In genomic region chr21:45363272-45363671, GRCh38 we compare ENCODE assay signal across 8 cellular contexts. TPM values are rescaled to one million over a fixed set of nuclear protein-coding genes. Genes with fewer than 3 reads are reported as not detected.
DNase-seq lines count a peak whose midpoint lies in the region; ATAC-seq, FAIRE-seq and TF ChIP-seq lines count a peak whose summit lies in the region.
"Not testable (repeated sequence)": the region's sequence is repeated elsewhere in the genome, so short reads cannot be mapped to it uniquely, and the experiment has no call there.

No MANE protein-coding gene starts in this region.

- not testable (repeated sequence) for H3K4me3 ChIP-seq in coronary artery; heart left ventricle; lower lobe of right lung; trophoblast cell (ENCODE audit: low read depth, low read length); stomach smooth muscle (ENCODE audit: low read length in 2 of 2); vagina

- H3K14ac ChIP-seq in trophoblast cell (ENCODE audit: low read length) = not testable (repeated sequence)

- peak; percentile 40 for FAIRE-seq in HTR-8/SVneo (lab: Jason Lieb, UNC)

- not testable (repeated sequence) for H3K4me1 Mint-ChIP-seq in activated CD4-positive, alpha-beta T cell treated with anti-CD3 and anti-CD28 coated beads, Interleukin-2, amount 10 ng/mL, durations not matched to agents 24 days and 14 days

- peak overlapping the region; percentile 77 for H2AK5ac ChIP-seq in trophoblast cell (ENCODE audit: low read length)

- 91 to 97% (median 95%) methylated on average over 13 to 19 of the region's 19 CpGs for WGBS in heart left ventricle, 4 donors
- no CpG with 5 or more reads among the region's 19 CpGs for WGBS in trophoblast cell (ENCODE audit: extremely low coverage, insufficient coverage, insufficient read length)

- H3K4ac ChIP-seq in trophoblast cell (ENCODE audit: low read depth, low read length) = peak overlapping the region; percentile 9

- peak overlapping the region; percentile 44 for H2BK5ac ChIP-seq in trophoblast cell (ENCODE audit: low read depth, low read length, poor library complexity)

- not testable (repeated sequence) for H3K23ac ChIP-seq in trophoblast cell (ENCODE audit: low read length)

- H3K27ac ChIP-seq in coronary artery (peak overlapping the region; percentile 95 to 99), heart left ventricle (peak overlapping the region; percentile 84 to 99 (median 94)), lower lobe of right lung (peak overlapping the region; percentile 86), stomach smooth muscle (ENCODE audit: low read length) (peak overlapping the region; percentile 79), vagina (peak overlapping the region; percentile 98)
- H3K27ac ChIP-seq in trophoblast cell (ENCODE audit: low read depth, low read length) = not testable (repeated sequence)

- not testable (repeated sequence) for H4K12ac ChIP-seq in trophoblast cell (ENCODE audit: low read depth, low read length)

- not testable (repeated sequence) for TF ChIP-seq CTCF in coronary artery (IDR thresholded peaks at IDR 0.05); heart left ventricle (IDR thresholded peaks at IDR 0.05); lower lobe of right lung (IDR thresholded peaks at IDR 0.05); vagina (IDR thresholded peaks at IDR 0.05)

- not testable (repeated sequence) for H3K79me2 ChIP-seq in trophoblast cell (ENCODE audit: control insufficient read depth, insufficient read depth, low read length, poor library complexity)

- H2BK120ac ChIP-seq in trophoblast cell (ENCODE audit: insufficient read depth, low read length, poor library complexity) = peak overlapping the region; percentile 90

- peaks cover 75% of the 10 kb centered on the region for H3K79me1 ChIP-seq in trophoblast cell (ENCODE audit: low read length)

- not testable (repeated sequence) for DNase-seq in HTR-8/SVneo (ENCODE audit: insufficient read length, low spot score); activated CD4-positive, alpha-beta T cell treated with anti-CD3 and anti-CD28 coated beads, Interleukin-2, amount 10 ng/mL, durations not matched to agents 24 days and 14 days; coronary artery (ENCODE audit: low spot score); trophoblast cell; vagina (ENCODE audit: extremely low spot score in 2 of 2)
- DNase-seq in heart left ventricle = peak in 3 of 5 donors; percentile 3 to 34 (median 23)
- DNase-seq in lower lobe of right lung = peak; percentile 24

- H3K27me3 Mint-ChIP-seq in activated CD4-positive, alpha-beta T cell treated with anti-CD3 and anti-CD28 coated beads, Interleukin-2, amount 10 ng/mL, durations not matched to agents 24 days and 14 days = not testable (repeated sequence)

- H3K27ac Mint-ChIP-seq in activated CD4-positive, alpha-beta T cell treated with anti-CD3 and anti-CD28 coated beads, Interleukin-2, amount 10 ng/mL, durations not matched to agents 24 days and 14 days = peak overlapping the region; percentile 25

- not testable (repeated sequence) for H3K4me3 Mint-ChIP-seq in activated CD4-positive, alpha-beta T cell treated with anti-CD3 and anti-CD28 coated beads, Interleukin-2, amount 10 ng/mL, durations not matched to agents 24 days and 14 days

- H2AFZ ChIP-seq in trophoblast cell (ENCODE audit: insufficient read depth, low read length, poor library complexity) = not testable (repeated sequence)

- TF ChIP-seq POLR2A in heart left ventricle (IDR thresholded peaks at IDR 0.05); vagina (IDR thresholded peaks at IDR 0.05): not testable (repeated sequence)

- peaks cover 2 to 68% (median 42%) of the 10 kb centered on the region in 12 donors for H3K4me1 ChIP-seq in heart left ventricle
- peaks cover 22% of the 10 kb centered on the region for H3K4me1 ChIP-seq in lower lobe of right lung
- peaks cover 62 to 70% of the 10 kb centered on the region in 2 experiments for H3K4me1 ChIP-seq in trophoblast cell (ENCODE audit: control insufficient read depth in 1 of 2, insufficient read depth in 2 of 2, low read length in 2 of 2)
- H3K4me1 ChIP-seq in stomach smooth muscle (ENCODE audit: control insufficient read depth, insufficient read depth, low read length) = peaks cover 24% of the 10 kb centered on the region
- H3K4me1 ChIP-seq in vagina = peaks cover 57% of the 10 kb centered on the region

- not testable (repeated sequence) for H3K36me3 ChIP-seq in heart left ventricle; lower lobe of right lung; trophoblast cell (ENCODE audit: control insufficient read depth in 1 of 2, insufficient read depth in 2 of 2, low read length in 2 of 2); stomach smooth muscle (ENCODE audit: control insufficient read depth in 2 of 2, insufficient read depth in 2 of 2, low read length in 2 of 2); vagina

- peak overlapping the region; percentile 84 for H4K91ac ChIP-seq in trophoblast cell (ENCODE audit: low read depth, low read length)

- H3K4me2 ChIP-seq in trophoblast cell (ENCODE audit: low read length) = not testable (repeated sequence)

- H3K9me3 ChIP-seq in heart left ventricle; lower lobe of right lung; trophoblast cell (ENCODE audit: insufficient read depth, low read depth, low read length); stomach smooth muscle (ENCODE audit: control insufficient read depth in 2 of 2, low read length in 2 of 2); vagina: not testable (repeated sequence)

- not testable (repeated sequence) for H3K9ac ChIP-seq in trophoblast cell (ENCODE audit: low read length); stomach smooth muscle (ENCODE audit: low read length in 2 of 2)

- H3K36me3 Mint-ChIP-seq in activated CD4-positive, alpha-beta T cell treated with anti-CD3 and anti-CD28 coated beads, Interleukin-2, amount 10 ng/mL, durations not matched to agents 24 days and 14 days (ENCODE audit: low read depth) = not testable (repeated sequence)

- H2BK12ac ChIP-seq in trophoblast cell (ENCODE audit: low read length) = peak overlapping the region; percentile 97

- not testable (repeated sequence) for H3K9me3 Mint-ChIP-seq in activated CD4-positive, alpha-beta T cell treated with anti-CD3 and anti-CD28 coated beads, Interleukin-2, amount 10 ng/mL, durations not matched to agents 24 days and 14 days

- intact Hi-C loops in activated CD4-positive, alpha-beta T cell treated with anti-CD3 and anti-CD28 coated beads, Interleukin-2, amount 10 ng/mL, durations not matched to agents 24 days and 14 days (cut with micrococcal nuclease); lower lobe of right lung (cut with DNase I); vagina (cut with DNase I): not testable (repeated sequence)
- intact Hi-C loops in heart left ventricle (cut with DNase I) = loop anchor here in 6 of 10 donors (5.0 kb wide), 4 partner anchors 39 to 61 kb away; no protein-coding TSS in a partner anchor

- peak overlapping the region; percentile 24 for H3K18ac ChIP-seq in trophoblast cell (ENCODE audit: low read length)

- H3K27me3 ChIP-seq in heart left ventricle; lower lobe of right lung (ENCODE audit: low read depth); trophoblast cell (ENCODE audit: insufficient read depth, low read length); stomach smooth muscle (ENCODE audit: control insufficient read depth in 1 of 2, insufficient read depth in 2 of 2, low read length in 2 of 2); vagina: not testable (repeated sequence)

- ATAC-seq in heart left ventricle, lower lobe of right lung: not testable (repeated sequence)

- H4K8ac ChIP-seq in trophoblast cell (ENCODE audit: low read depth, low read length) = not testable (repeated sequence)

RNA-seq across cellular contexts. Expression of gene COL18A1, which starts 41.7 kb away (rescaled TPM):
- 3.1 and 3.2 TPM in 2 replicates for total RNA-seq in activated CD4-positive, alpha-beta T cell treated with anti-CD3 and anti-CD28 coated beads, Interleukin-2, amount 10 ng/mL, durations not matched to agents 24 days and 14 days
- total RNA-seq in heart left ventricle = 100 to 1,000 TPM in 2 of 9 donors, 10 to 100 TPM in 7; 31.7 to 109 (median 59.0) TPM
- 10 to 100 TPM; 38.9 to 65.6 TPM for polyA plus RNA-seq in heart left ventricle
- total RNA-seq in lower lobe of right lung = 45.1 TPM
- polyA plus RNA-seq in trophoblast cell (2013) = 174 and 188 TPM in 2 replicates
- total RNA-seq in vagina = 86.7 TPM
